24 cellular contexts compared by ENCODE assay signal in the genomic region with DNA sequence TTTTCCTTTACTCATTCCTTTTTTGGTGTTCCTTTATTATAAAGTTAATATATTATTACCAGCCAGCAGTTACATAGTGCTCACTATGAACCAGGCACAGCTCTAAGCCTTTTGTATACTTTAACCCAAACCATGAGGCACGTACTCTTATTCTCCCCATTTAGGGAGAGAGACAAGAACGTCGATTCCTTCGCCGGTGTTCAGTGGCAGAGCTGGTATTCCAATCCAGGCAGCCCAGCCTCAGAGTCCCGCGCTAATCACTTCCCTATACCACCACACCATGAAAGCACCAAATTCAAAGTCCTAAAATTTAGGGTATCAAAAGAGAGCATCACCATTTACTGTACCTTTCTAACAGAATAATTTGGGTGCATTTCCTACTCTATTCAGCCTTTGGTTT.
DNase-seq lines count a peak whose midpoint lies in the region; ATAC-seq, FAIRE-seq and TF ChIP-seq lines count a peak whose summit lies in the region.
"Had no signal": no experiment of that assay in that cellular context is flagged by ENCODE, and none has a peak within 500 bp of the region (broad histone marks: within the 10 kb centered on the region; RNA-seq: fewer than 3 reads in every experiment).

No MANE protein-coding gene starts in this region.

- H3K4me1 ChIP-seq in GM23338 (ENCODE audit: insufficient read depth) (peaks cover 23% of the 10 kb centered on the region), astrocyte (ENCODE audit: insufficient read depth, low read length) (peaks cover 15% of the 10 kb centered on the region), smooth muscle cell (ENCODE audit: low read depth) (peaks cover 6% of the 10 kb centered on the region)
- H3K4me1 ChIP-seq: BE2C, SJCRH30 had no signal

- H4K20me1 ChIP-seq in GM23338 (replicated peaks; ENCODE audit: insufficient read depth) (no peaks in the 10 kb centered on the region), astrocyte (ENCODE audit: insufficient read depth, low read length) (peaks cover 52% of the 10 kb centered on the region), smooth muscle cell (ENCODE audit: low read depth) (peaks cover 23% of the 10 kb centered on the region)

- H3K9me2 ChIP-seq in GM23338 (ENCODE audit: insufficient read depth): no peaks in the 10 kb centered on the region

- peak; percentile 71 for ATAC-seq in GM23338
- ATAC-seq: sciatic nerve had no signal

- no peaks in the 10 kb centered on the region for H3K27me3 ChIP-seq in GM23338 (ENCODE audit: insufficient read depth)
- no peaks in the 10 kb centered on the region for H3K27me3 ChIP-seq in astrocyte (ENCODE audit: insufficient read depth, low read length)
- no peaks in the 10 kb centered on the region for H3K27me3 ChIP-seq in smooth muscle cell (ENCODE audit: low read depth)
- no peaks in the 10 kb centered on the region for H3K27me3 ChIP-seq in WERI-Rb-1 (ENCODE audit: insufficient read depth, low read depth, severe bottlenecking)
- H3K27me3 ChIP-seq: BE2C, brain microvascular endothelial cell, SJCRH30, tibial nerve had no signal

- H3K4me1 Mint-ChIP-seq in T-helper 1 cell treated with Interleukin-12 subunit alpha and Interleukin-12 subunit beta and Interleukin-4 antibody, amounts not matched to agents 30 μg/mL and 1 μg/mL, for 36 hours (ENCODE audit: low read depth): peaks cover 48% of the 10 kb centered on the region
- H3K4me1 Mint-ChIP-seq in GM23338 (peaks cover 37% of the 10 kb centered on the region), astrocyte (ENCODE audit: low read depth, unreplicated experiment) (peaks cover 46% of the 10 kb centered on the region)

- H3K36me3 ChIP-seq in GM23338 (ENCODE audit: insufficient read depth): no peaks in the 10 kb centered on the region
- H3K36me3 ChIP-seq in astrocyte (ENCODE audit: insufficient read depth, low read length): peaks cover 5% of the 10 kb centered on the region
- no peaks in the 10 kb centered on the region for H3K36me3 ChIP-seq in smooth muscle cell (ENCODE audit: low read depth)
- no peaks in the 10 kb centered on the region for H3K36me3 ChIP-seq in WERI-Rb-1
- H3K36me3 ChIP-seq: BE2C, brain microvascular endothelial cell, SJCRH30 had no signal

- no peak overlapping the region for H3K9ac ChIP-seq in astrocyte (ENCODE audit: low read length)
- no peak overlapping the region for H3K9ac ChIP-seq in smooth muscle cell (ENCODE audit: low read depth)

- H3K36me3 Mint-ChIP-seq in T-helper 1 cell treated with Interleukin-12 subunit alpha and Interleukin-12 subunit beta and Interleukin-4 antibody, amounts not matched to agents 30 μg/mL and 1 μg/mL, for 36 hours (ENCODE audit: low read depth): peaks cover 40% of the 10 kb centered on the region
- H3K36me3 Mint-ChIP-seq in GM23338 (ENCODE audit: low read depth) (no peaks in the 10 kb centered on the region; the same call in 2 of the 3 replicates), astrocyte (ENCODE audit: low read depth, unreplicated experiment) (peaks cover 15% of the 10 kb centered on the region)

- WGBS in smooth muscle cell (ENCODE audit: low lambda C conversion rate): 60% methylated on average over 7 of the region's 7 CpGs

- H3F3A ChIP-seq in GM23338 (replicated peaks; ENCODE audit: low read depth) (no peaks in the 10 kb centered on the region), smooth muscle cell (ENCODE audit: low read depth) (no peaks in the 10 kb centered on the region)

- no peak overlapping the region for H3K4me3 Mint-ChIP-seq in T-helper 1 cell treated with Interleukin-12 subunit alpha and Interleukin-12 subunit beta and Interleukin-4 antibody, amounts not matched to agents 30 μg/mL and 1 μg/mL, for 36 hours
- H3K4me3 Mint-ChIP-seq in GM23338 (no peak overlapping the region), astrocyte (ENCODE audit: unreplicated experiment) (no peak overlapping the region)

- no peak overlapping the region for H3K4me2 ChIP-seq in GM23338
- peak overlapping the region; percentile 51 for H3K4me2 ChIP-seq in astrocyte (ENCODE audit: low read length)
- H3K4me2 ChIP-seq in smooth muscle cell: peak overlapping the region; percentile 77

- H3K27ac ChIP-seq in GM23338 (ENCODE audit: low read depth): peak overlapping the region; percentile 90
- H3K27ac ChIP-seq in astrocyte (ENCODE audit: low read depth, low read length): peak overlapping the region; percentile 1
- H3K27ac ChIP-seq in smooth muscle cell (ENCODE audit: low read depth): peak overlapping the region; percentile 54
- H3K27ac ChIP-seq in WERI-Rb-1: no peak overlapping the region
- H3K27ac ChIP-seq: 22Rv1, brain microvascular endothelial cell, coronary artery, SJCRH30 had no signal

- no peaks in the 10 kb centered on the region for H3K9me3 ChIP-seq in astrocyte (ENCODE audit: insufficient read depth, low read depth, low read length)
- H3K9me3 ChIP-seq in smooth muscle cell (replicated peaks; ENCODE audit: low read depth): no peaks in the 10 kb centered on the region
- H3K9me3 ChIP-seq in WERI-Rb-1 (ENCODE audit: severe bottlenecking): no peaks in the 10 kb centered on the region
- H3K9me3 ChIP-seq: BE2C, lower lobe of right lung, SJCRH30, tibial nerve had no signal

- H3K79me2 ChIP-seq in GM23338 (replicated peaks; ENCODE audit: insufficient read depth): no peaks in the 10 kb centered on the region; the same call in none of the 2 replicates
- peaks cover 97% of the 10 kb centered on the region for H3K79me2 ChIP-seq in astrocyte (ENCODE audit: insufficient read depth, low read length)
- H3K79me2 ChIP-seq in smooth muscle cell (ENCODE audit: low read depth): peaks cover 76% of the 10 kb centered on the region

- FAIRE-seq in astrocyte (lab: Jason Lieb, UNC): no peak
- FAIRE-seq: D721Med, endometrium had no signal

- DNase-seq in T-helper 1 cell (no peak), GM23338 (ENCODE audit: low spot score) (peak; percentile 49), astrocyte (ENCODE audit: low read depth) (no peak), smooth muscle cell (lab: John Stamatoyannopoulos, UW; ENCODE audit: unreplicated experiment) (no peak), WERI-Rb-1 (no peak), NCI-H524 (lab: John Stamatoyannopoulos, UW) (no peak)
- no peak for DNase-seq in NK-92 treated with Interleukin-12 subunit alpha and Interleukin-12 subunit beta, amount 100 ng/mL, for 24 hours (lab: John Stamatoyannopoulos, UW)
- DNase-seq: activated CD4-positive, alpha-beta T cell treated with anti-CD3 and anti-CD28 coated beads for 4 hours; activated naive CD4-positive, alpha-beta T cell; activated T-cell treated with anti-CD3 and anti-CD28 coated beads for 4 hours; BE2C; brain microvascular endothelial cell; GOT3; lower lobe of right lung; NCI-H526 treated with DMSO at 0.1 percent for 48 hours; SJCRH30 had no signal

- H3K27ac Mint-ChIP-seq in T-helper 1 cell treated with Interleukin-12 subunit alpha and Interleukin-12 subunit beta and Interleukin-4 antibody, amounts not matched to agents 30 μg/mL and 1 μg/mL, for 36 hours: peak overlapping the region; percentile 32
- no peak overlapping the region for H3K27ac Mint-ChIP-seq in GM23338
- H3K27ac Mint-ChIP-seq in astrocyte (ENCODE audit: unreplicated experiment): no peak overlapping the region
- H3K27ac Mint-ChIP-seq: stimulated activated memory B cell treated with anti-CD40 and anti-IgM and Interleukin-4, amounts not matched to agents 10 μg/mL and 1 μg/mL and 100 μg/mL, for 72 hours had no signal

- H3K27me3 Mint-ChIP-seq in T-helper 1 cell treated with Interleukin-12 subunit alpha and Interleukin-12 subunit beta and Interleukin-4 antibody, amounts not matched to agents 30 μg/mL and 1 μg/mL, for 36 hours (ENCODE audit: low read depth): no peaks in the 10 kb centered on the region
- H3K27me3 Mint-ChIP-seq in GM23338 (ENCODE audit: insufficient read depth, low read depth, poor library complexity) (peaks cover 2% of the 10 kb centered on the region), astrocyte (ENCODE audit: low read depth, unreplicated experiment) (no peaks in the 10 kb centered on the region)
- H3K27me3 Mint-ChIP-seq: stimulated activated memory B cell treated with anti-CD40 and anti-IgM and Interleukin-4, amounts not matched to agents 10 μg/mL and 1 μg/mL and 100 μg/mL, for 72 hours had no signal

- H3K4me3 ChIP-seq in GM23338 (no peak overlapping the region), astrocyte (ENCODE audit: insufficient read depth, low read depth, low read length) (no peak overlapping the region), smooth muscle cell (no peak overlapping the region), WERI-Rb-1 (ENCODE audit: low read depth, low read length) (no peak overlapping the region)
- H3K4me3 ChIP-seq: coronary artery, lower lobe of right lung, SJCRH30, tibial nerve had no signal

- H3K9me3 Mint-ChIP-seq in T-helper 1 cell treated with Interleukin-12 subunit alpha and Interleukin-12 subunit beta and Interleukin-4 antibody, amounts not matched to agents 30 μg/mL and 1 μg/mL, for 36 hours: no peaks in the 10 kb centered on the region
- H3K9me3 Mint-ChIP-seq in GM23338 (no peaks in the 10 kb centered on the region), astrocyte (ENCODE audit: unreplicated experiment) (no peaks in the 10 kb centered on the region)
- H3K9me3 Mint-ChIP-seq: stimulated activated memory B cell treated with anti-CD40 and anti-IgM and Interleukin-4, amounts not matched to agents 10 μg/mL and 1 μg/mL and 100 μg/mL, for 72 hours had no signal

- TF ChIP-seq CTCF in GM23338 (conservative IDR thresholded peaks at IDR 0.05; ENCODE audit: low read depth in 2 of 2) (no peak), astrocyte (IDR thresholded peaks at IDR 0.05; ENCODE audit: insufficient read depth, low read depth, low read length) (no peak), smooth muscle cell (IDR thresholded peaks at IDR 0.05; ENCODE audit: borderline replicate concordance, insufficient read depth, poor library complexity, severe bottlenecking) (no peak), WERI-Rb-1 (IDR thresholded peaks at IDR 0.05; ENCODE audit: low read depth, low read length) (no peak)

- H2AFZ ChIP-seq in GM23338 (no peak overlapping the region), astrocyte (ENCODE audit: low read depth, low read length) (no peak overlapping the region), smooth muscle cell (ENCODE audit: low read depth) (no peak overlapping the region)
